26 cellular contexts compared by ENCODE assay signal in genomic region chr7:96202102-96202501, GRCh38.
"Had no signal": no experiment of that assay in that cellular context is flagged by ENCODE, and none has a peak within 500 bp of the region (broad histone marks: within the 10 kb centered on the region; RNA-seq: fewer than 3 reads in every experiment).

No MANE protein-coding gene starts in this region.

- H3K36me3 ChIP-seq: suprapubic skin, thoracic aorta, thyroid gland, tibial artery, transverse colon, uterus, vagina had no signal

- ATAC-seq: stimulated activated effector memory CD8-positive, alpha-beta T cell treated with anti-CD3 and anti-CD28 coated beads, Interleukin-12 subunit alpha, Interleukin-12 subunit beta, amount 100 ng/mL, for 72 hours; stimulated activated memory B cell treated with anti-CD40 and anti-IgM and Interleukin-4, amounts not matched to agents 10 μg/mL and 1 μg/mL and 100 μg/mL, for 72 hours; stimulated activated naive B cell treated with anti-CD40 and anti-IgM and Interleukin-4, amounts not matched to agents 10 μg/mL and 1 μg/mL and 100 μg/mL, for 72 hours; stimulated activated naive CD8-positive, alpha-beta T cell treated with anti-CD3 and anti-CD28 coated beads, Interleukin-15, amount 100 ng/mL, for 72 hours; stimulated activated naive CD8-positive, alpha-beta T cell treated with anti-CD3 and anti-CD28 coated beads, Interleukin-15, Interleukin-2, amounts not matched to agents 100 U/mL and 50 U/mL, for 24 hours; upper lobe of right lung had no signal

- H3K27me3 ChIP-seq: stomach, suprapubic skin, testis, thyroid gland, tibial artery, tibial nerve, transverse colon, upper lobe of left lung, upper lobe of right lung, uterus, vagina had no signal

- DNase-seq: stimulated activated CD4-positive, alpha-beta T cell treated with anti-CD3 and anti-CD28 coated beads, Interleukin-4, amount 100 ng/mL, for 1 hour; stimulated activated CD4-positive, alpha-beta T cell treated with anti-CD3 and anti-CD28 coated beads, Interleukin-4, amount 100 ng/mL, for 24 hours; stimulated activated CD4-positive, alpha-beta T cell treated with anti-CD3 and anti-CD28 coated beads, Interleukin-4, amount 100 ng/mL, for 4 hours; stimulated activated CD8-positive, alpha-beta memory T cell treated with anti-CD3 and anti-CD28 coated beads, Interleukin-4, amount 100 ng/mL, for 48 hours; stimulated activated naive B cell treated with anti-CD40 and anti-IgM and Interleukin-4, amounts not matched to agents 10 μg/mL and 1 μg/mL and 100 μg/mL, for 72 hours; stimulated activated naive CD4-positive, alpha-beta T cell; stimulated activated naive CD4-positive, alpha-beta T cell treated with Interleukin-2 at 50 U/mL for 16 hours; stimulated activated naive CD8-positive, alpha-beta T cell treated with anti-CD3 and anti-CD28 coated beads, Interleukin-15, amount 100 ng/mL, for 72 hours; stimulated activated naive CD8-positive, alpha-beta T cell treated with anti-CD3 and anti-CD28 coated beads, Interleukin-15, Interleukin-2, amounts not matched to agents 100 U/mL and 50 U/mL, for 24 hours; stomach; substantia nigra; testis; thyroid gland; tibial artery; transverse colon; trophoblast cell; upper lobe of left lung; upper lobe of right lung; uterus had no signal

- H3K9me3 ChIP-seq: stomach, suprapubic skin, testis, thoracic aorta, thyroid gland, tibial artery, tibial nerve, transverse colon, upper lobe of left lung, upper lobe of right lung, uterus, vagina had no signal

- H3K27ac ChIP-seq: stomach, suprapubic skin, testis, thoracic aorta, thyroid gland, tibial artery, tibial nerve, transverse colon, upper lobe of left lung, upper lobe of right lung, uterus, vagina had no signal

- H3K4me1 ChIP-seq: stomach, suprapubic skin, testis, thyroid gland, tibial nerve, upper lobe of left lung, upper lobe of right lung, uterus had no signal

- H3K4me3 ChIP-seq: stomach, suprapubic skin, testis, thoracic aorta, thyroid gland, tibial artery, tibial nerve, transverse colon, upper lobe of left lung, upper lobe of right lung, uterus, vagina had no signal

- FAIRE-seq: urothelium cell line had no signal
